ENCODE assay signal across 9 cellular contexts in genomic region chr4:118352843-118353373, GRCh38. TPM values are rescaled to one million over a fixed set of nuclear protein-coding genes. Genes with fewer than 3 reads are reported as not detected.
DNase-seq lines count a peak whose midpoint lies in the region; ATAC-seq and TF ChIP-seq lines count a peak whose summit lies in the region.
"Had no signal": no experiment of that assay in that cellular context is flagged by ENCODE, and none has a peak within 500 bp of the region (broad histone marks: within the 10 kb centered on the region; RNA-seq: fewer than 3 reads in every experiment).

A gene with protein sequence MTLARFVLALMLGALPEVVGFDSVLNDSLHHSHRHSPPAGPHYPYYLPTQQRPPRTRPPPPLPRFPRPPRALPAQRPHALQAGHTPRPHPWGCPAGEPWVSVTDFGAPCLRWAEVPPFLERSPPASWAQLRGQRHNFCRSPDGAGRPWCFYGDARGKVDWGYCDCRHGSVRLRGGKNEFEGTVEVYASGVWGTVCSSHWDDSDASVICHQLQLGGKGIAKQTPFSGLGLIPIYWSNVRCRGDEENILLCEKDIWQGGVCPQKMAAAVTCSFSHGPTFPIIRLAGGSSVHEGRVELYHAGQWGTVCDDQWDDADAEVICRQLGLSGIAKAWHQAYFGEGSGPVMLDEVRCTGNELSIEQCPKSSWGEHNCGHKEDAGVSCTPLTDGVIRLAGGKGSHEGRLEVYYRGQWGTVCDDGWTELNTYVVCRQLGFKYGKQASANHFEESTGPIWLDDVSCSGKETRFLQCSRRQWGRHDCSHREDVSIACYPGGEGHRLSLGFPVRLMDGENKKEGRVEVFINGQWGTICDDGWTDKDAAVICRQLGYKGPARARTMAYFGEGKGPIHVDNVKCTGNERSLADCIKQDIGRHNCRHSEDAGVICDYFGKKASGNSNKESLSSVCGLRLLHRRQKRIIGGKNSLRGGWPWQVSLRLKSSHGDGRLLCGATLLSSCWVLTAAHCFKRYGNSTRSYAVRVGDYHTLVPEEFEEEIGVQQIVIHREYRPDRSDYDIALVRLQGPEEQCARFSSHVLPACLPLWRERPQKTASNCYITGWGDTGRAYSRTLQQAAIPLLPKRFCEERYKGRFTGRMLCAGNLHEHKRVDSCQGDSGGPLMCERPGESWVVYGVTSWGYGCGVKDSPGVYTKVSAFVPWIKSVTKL (minus strand): TSS chr4:118353003. CDS start chr4:118352720, 283 bp downstream.

- no peaks in the 10 kb centered on the region for H3K9me3 Mint-ChIP-seq in chondrocyte (ENCODE audit: low read depth)

- ATAC-seq in HG02623 (IDR thresholded peaks at IDR 0.05; ENCODE audit: unreplicated experiment) (peak; percentile 98), left colon (peak; percentile 74)

- peak; percentile 81 for TF ChIP-seq CTCF in WI38 (IDR thresholded peaks at IDR 0.05; ENCODE audit: low read depth, low read length)
- TF ChIP-seq CTCF in chondrocyte (IDR thresholded peaks at IDR 0.05): peak; percentile 96

- H3K4me3 ChIP-seq in WI38 (ENCODE audit: low read depth, low read length): peak within 1 kb of the TSS; percentile 70
- H3K4me3 ChIP-seq: BLaER1 had no signal

- intact Hi-C loops in left colon (cut with DNase I, micrococcal nuclease): no loop called here

- H3K36me3 Mint-ChIP-seq in chondrocyte (ENCODE audit: low read depth): no peaks in the 10 kb centered on the region

- H3K27ac Mint-ChIP-seq in chondrocyte (ENCODE audit: unreplicated experiment): peak within 1 kb of the TSS; percentile 41

- peak within 1 kb of the TSS; percentile 76 for H3K4me3 Mint-ChIP-seq in chondrocyte (ENCODE audit: unreplicated experiment)

- DNase-seq in DMS79 treated with DMSO at 0.1 percent for 48 hours (lab: John Stamatoyannopoulos, UW): peak; percentile 1
- no peak for DNase-seq in DMS79 (lab: John Stamatoyannopoulos, UW)
- DNase-seq in NCI-H1048 (lab: John Stamatoyannopoulos, UW): peak; percentile 43
- peak; percentile 92 for DNase-seq in chondrocyte (ENCODE audit: low spot score)
- DNase-seq in left colon: peak; percentile 69 to 87
- peak; percentile 60 to 68 for DNase-seq in stimulated activated CD4-positive, alpha-beta T cell treated with anti-CD3 and anti-CD28 coated beads, Interleukin-2, amount 100 ng/mL, for 48 hours

- peaks cover 34% of the 10 kb centered on the region for H3K4me1 Mint-ChIP-seq in chondrocyte (ENCODE audit: low read depth)

- peaks cover 8% of the 10 kb centered on the region for H3K27me3 Mint-ChIP-seq in chondrocyte (ENCODE audit: low read depth)

RNA-seq across cellular contexts. Expression of the gene that starts here (rescaled TPM):
- total RNA-seq in chondrocyte (8.9 to 15.3 TPM (median 15.1 TPM) in 3 replicates), left colon (10 to 100 TPM; 27.7 to 46.5 TPM)
